In genomic region chr10:71829171-71829570, GRCh38 we compare ENCODE assay signal across 1 cellular context.
TF ChIP-seq lines count a peak whose summit lies in the region.

No MANE protein-coding gene starts in this region.

TF ChIP-seq in WTC11, 78 proteins besides CTCF, POLR2A, EP300 and RAD21 (continued from another document):
- TF ChIP-seq ZNF281 (CRISPR knock-in tag; IDR thresholded peaks at IDR 0.05) (no peak), ZNF219 (CRISPR knock-in tag; IDR thresholded peaks at IDR 0.05; ENCODE audit: borderline replicate concordance) (no peak), MXD4 (CRISPR knock-in tag; IDR thresholded peaks at IDR 0.05; ENCODE audit: borderline replicate concordance) (no peak), RORB (CRISPR knock-in tag; IDR thresholded peaks at IDR 0.05) (no peak), ARID4B (CRISPR knock-in tag; IDR thresholded peaks at IDR 0.05; ENCODE audit: borderline replicate concordance) (no peak), SMAD3 (CRISPR knock-in tag; IDR thresholded peaks at IDR 0.05; ENCODE audit: borderline replicate concordance) (no peak), JUN (CRISPR knock-in tag; IDR thresholded peaks at IDR 0.05) (no peak), ZNF263 (CRISPR knock-in tag; IDR thresholded peaks at IDR 0.05; ENCODE audit: low read depth) (no peak), CDX4 (CRISPR knock-in tag; IDR thresholded peaks at IDR 0.05; ENCODE audit: borderline replicate concordance) (no peak), NFATC4 (CRISPR knock-in tag; IDR thresholded peaks at IDR 0.05) (no peak), ZNF121 (CRISPR knock-in tag; IDR thresholded peaks at IDR 0.05) (no peak), IRF2 (CRISPR knock-in tag; IDR thresholded peaks at IDR 0.05; ENCODE audit: borderline replicate concordance, low read depth) (no peak), ATF1 (CRISPR knock-in tag; IDR thresholded peaks at IDR 0.05) (no peak)
- TF ChIP-seq, protein P1, sequence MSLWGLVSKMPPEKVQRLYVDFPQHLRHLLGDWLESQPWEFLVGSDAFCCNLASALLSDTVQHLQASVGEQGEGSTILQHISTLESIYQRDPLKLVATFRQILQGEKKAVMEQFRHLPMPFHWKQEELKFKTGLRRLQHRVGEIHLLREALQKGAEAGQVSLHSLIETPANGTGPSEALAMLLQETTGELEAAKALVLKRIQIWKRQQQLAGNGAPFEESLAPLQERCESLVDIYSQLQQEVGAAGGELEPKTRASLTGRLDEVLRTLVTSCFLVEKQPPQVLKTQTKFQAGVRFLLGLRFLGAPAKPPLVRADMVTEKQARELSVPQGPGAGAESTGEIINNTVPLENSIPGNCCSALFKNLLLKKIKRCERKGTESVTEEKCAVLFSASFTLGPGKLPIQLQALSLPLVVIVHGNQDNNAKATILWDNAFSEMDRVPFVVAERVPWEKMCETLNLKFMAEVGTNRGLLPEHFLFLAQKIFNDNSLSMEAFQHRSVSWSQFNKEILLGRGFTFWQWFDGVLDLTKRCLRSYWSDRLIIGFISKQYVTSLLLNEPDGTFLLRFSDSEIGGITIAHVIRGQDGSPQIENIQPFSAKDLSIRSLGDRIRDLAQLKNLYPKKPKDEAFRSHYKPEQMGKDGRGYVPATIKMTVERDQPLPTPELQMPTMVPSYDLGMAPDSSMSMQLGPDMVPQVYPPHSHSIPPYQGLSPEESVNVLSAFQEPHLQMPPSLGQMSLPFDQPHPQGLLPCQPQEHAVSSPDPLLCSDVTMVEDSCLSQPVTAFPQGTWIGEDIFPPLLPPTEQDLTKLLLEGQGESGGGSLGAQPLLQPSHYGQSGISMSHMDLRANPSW (CRISPR knock-in tag; conservative IDR thresholded peaks at IDR 0.05; ENCODE audit: low read depth): no peak
